22 cellular contexts compared by ENCODE assay signal in the genomic region with DNA sequence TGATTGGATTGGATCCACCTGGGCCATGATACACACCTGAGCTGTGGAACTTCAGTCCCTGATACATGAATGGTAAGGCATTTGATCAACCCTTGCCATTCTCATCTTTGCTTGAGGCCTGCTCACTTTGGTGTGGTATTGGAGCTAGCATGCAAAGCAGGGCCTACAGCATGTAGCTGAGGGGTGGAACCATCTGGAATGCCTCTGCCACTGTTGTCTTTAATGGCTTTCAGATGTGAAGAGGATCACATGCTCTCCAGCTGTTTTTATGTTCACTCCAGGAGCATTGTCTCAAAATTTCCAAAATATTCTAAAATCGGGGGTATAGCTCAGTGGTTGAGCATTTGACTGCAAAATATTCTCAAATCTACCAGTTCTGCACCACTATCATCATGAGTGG.
DNase-seq lines count a peak whose midpoint lies in the region; ATAC-seq, FAIRE-seq and TF ChIP-seq lines count a peak whose summit lies in the region.
"Had no signal": no experiment of that assay in that cellular context is flagged by ENCODE, and none has a peak within 500 bp of the region (broad histone marks: within the 10 kb centered on the region; RNA-seq: fewer than 3 reads in every experiment).

No MANE protein-coding gene starts in this region.

- peaks cover 3% of the 10 kb centered on the region in 2 donors for H3K9me3 Mint-ChIP-seq in activated T-cell treated with anti-CD3 and anti-CD28 coated beads, Interleukin-2, amount 50 U/mL, for 72 hours

- peak; percentile 43 for FAIRE-seq in bronchial epithelial cell (lab: Jason Lieb, UNC)
- FAIRE-seq: H1 had no signal

- H3K27me3 Mint-ChIP-seq in activated T-cell treated with anti-CD3 and anti-CD28 coated beads, Interleukin-2, amount 50 U/mL, for 72 hours (ENCODE audit: low read depth), result no peaks in the 10 kb centered on the region
- H3K27me3 Mint-ChIP-seq: CD4-positive, alpha-beta T cell had no signal

- H3K27me3 ChIP-seq in bronchial epithelial cell (ENCODE audit: control insufficient read depth, insufficient read depth, low read length), result no peaks in the 10 kb centered on the region
- no peaks in the 10 kb centered on the region for H3K27me3 ChIP-seq in WERI-Rb-1 (ENCODE audit: insufficient read depth, low read depth, severe bottlenecking)
- H3K27me3 ChIP-seq: BE2C, SJSA1 had no signal

- H3K36me3 Mint-ChIP-seq in activated T-cell treated with anti-CD3 and anti-CD28 coated beads, Interleukin-2, amount 50 U/mL, for 72 hours (ENCODE audit: insufficient read depth in 2 of 2), result peaks cover 0 to 3% of the 10 kb centered on the region in 2 donors

- H3K4me3 ChIP-seq in bronchial epithelial cell (ENCODE audit: low read depth, low read length) (no peak overlapping the region), foreskin fibroblast (ENCODE audit: low read depth in 1 of 2, low read length in 2 of 2) (no peak overlapping the region), WERI-Rb-1 (ENCODE audit: low read depth, low read length) (no peak overlapping the region)
- H3K4me3 ChIP-seq: PC-9, SJSA1 had no signal

- DNase-seq in AG09319 (ENCODE audit: extremely low read depth, low read depth) (peak; percentile 60), GM03348 (ENCODE audit: low spot score) (peak; percentile 47), bronchial epithelial cell (ENCODE audit: low read depth) (no peak), foreskin fibroblast (peak; percentile 51 to 83), NCI-H187 treated with DMSO at 0.1 percent for 48 hours (lab: John Stamatoyannopoulos, UW) (no peak), WERI-Rb-1 (no peak), NK-92 (lab: John Stamatoyannopoulos, UW; ENCODE audit: unreplicated experiment) (no peak)
- no peak for DNase-seq in activated T-cell treated with anti-CD3 and anti-CD28 coated beads, Interleukin-2, amount 50 U/mL, for 72 hours
- DNase-seq: BE2C; Caco-2; CD4-positive, alpha-beta T cell; DMS153; EL; KG1; NCI-H1417; NCI-H1930; NCI-H345; NCI-H524 treated with DMSO at 0.1 percent for 48 hours; PC-9; SW 1271 had no signal

- TF ChIP-seq CTCF in AG09319 (IDR thresholded peaks at IDR 0.05; ENCODE audit: low read depth, low read length) (no peak), bronchial epithelial cell (IDR thresholded peaks at IDR 0.05; ENCODE audit: insufficient read depth, low read length, severe bottlenecking) (no peak), foreskin fibroblast (IDR thresholded peaks at IDR 0.05; ENCODE audit: low read depth, low read length) (no peak), WERI-Rb-1 (IDR thresholded peaks at IDR 0.05; ENCODE audit: low read depth, low read length) (no peak)

- no peak overlapping the region for H3K27ac Mint-ChIP-seq in activated T-cell treated with anti-CD3 and anti-CD28 coated beads, Interleukin-2, amount 50 U/mL, for 72 hours
- H3K27ac Mint-ChIP-seq: CD4-positive, alpha-beta T cell had no signal

- no peaks in the 10 kb centered on the region for H3K9me3 ChIP-seq in WERI-Rb-1 (ENCODE audit: severe bottlenecking)
- H3K9me3 ChIP-seq: BE2C, Caco-2, SJSA1 had no signal

- ATAC-seq in activated T-cell treated with anti-CD3 and anti-CD28 coated beads, Interleukin-2, amount 50 U/mL, for 72 hours (replicated peaks in 1 of 2), result no peak

- no peak overlapping the region for H3K27ac ChIP-seq in WERI-Rb-1
- H3K27ac ChIP-seq: PC-9, SJSA1 had no signal

- H3K36me3 ChIP-seq in bronchial epithelial cell (ENCODE audit: control insufficient read depth, insufficient read depth, low read length) (peaks cover 13% of the 10 kb centered on the region), WERI-Rb-1 (no peaks in the 10 kb centered on the region)
- H3K36me3 ChIP-seq: BE2C, SJSA1 had no signal

- H3K4me1 Mint-ChIP-seq in activated T-cell treated with anti-CD3 and anti-CD28 coated beads, Interleukin-2, amount 50 U/mL, for 72 hours (ENCODE audit: low read depth), result no peaks in the 10 kb centered on the region

- no peak overlapping the region for H3K4me3 Mint-ChIP-seq in activated T-cell treated with anti-CD3 and anti-CD28 coated beads, Interleukin-2, amount 50 U/mL, for 72 hours
- H3K4me3 Mint-ChIP-seq: CD4-positive, alpha-beta T cell had no signal

Comparison
In these comparisons a context has a peak if more than half of its experiments do, and no peak if none do; other contexts are left out.
1. DNase-seq: peak in AG09319 (single experiment), GM03348 (single experiment) and foreskin fibroblast (2 of 2); none in bronchial epithelial cell (single experiment), activated T-cell treated with anti-CD3 and anti-CD28 coated beads, Interleukin-2, amount 50 U/mL, for 72 hours (0 of 2), NCI-H187 treated with DMSO at 0.1 percent for 48 hours (single experiment), WERI-Rb-1 (single experiment) and NK-92 (single experiment).